In genomic region chr22:30591588-30592359, GRCh38 we compare ENCODE assay signal across 8 cellular contexts. TPM values are rescaled to one million over a fixed set of nuclear protein-coding genes. Genes with fewer than 3 reads are reported as not detected.
A peak's percentile ranks its signal among the peaks of the same experiment; 100 is the strongest.
DNase-seq lines count a peak whose midpoint lies in the region; ATAC-seq, FAIRE-seq and TF ChIP-seq lines count a peak whose summit lies in the region.

Gene PES1, minus strand, starts transcription at chr22:30591910. Its CDS starts 77 bp downstream, at chr22:30591833.

- H3K23ac ChIP-seq in trophoblast cell (ENCODE audit: low read length), result peak within 1 kb of the TSS; percentile 12

- peak within 1 kb of the TSS; percentile 70 for H4K8ac ChIP-seq in trophoblast cell (ENCODE audit: low read depth, low read length)

- DNase-seq in GM12892 (ENCODE audit: insufficient read length) (peak; percentile 92), NCI-H1436 treated with DMSO at 0.1 percent for 48 hours (lab: John Stamatoyannopoulos, UW) (peak; percentile 95), T follicular helper cell (ENCODE audit: low read depth) (peak; percentile 94), adrenal gland (peak; percentile 95 to 98 (median 97)), cardiac septum (ENCODE audit: low spot score) (peak; percentile 96), trophoblast cell (peak; percentile 99 to 100), transverse colon (peak; percentile 96)

- H4K91ac ChIP-seq in trophoblast cell (ENCODE audit: low read depth, low read length), result peak within 1 kb of the TSS; percentile 20

- H2AK5ac ChIP-seq in trophoblast cell (ENCODE audit: low read length), result peak within 1 kb of the TSS; percentile 27

- intact Hi-C loops in adrenal gland (cut with DNase I) (no loop called here), cardiac septum (cut with DNase I) (loop anchor here (10.0 kb wide), 1 partner anchor 167 kb away; the partner anchor contains the start of gene MTFP1), transverse colon (cut with DNase I; ENCODE audit: low total_unique reads) (no loop called here)

- peak; percentile 98 for ATAC-seq in HG02840 (IDR thresholded peaks at IDR 0.05; ENCODE audit: low FRiP score, unreplicated experiment)

- in situ Hi-C loops in transverse colon (cut with MboI; ENCODE audit: low pct_ligation_motif_present in 1 of 4, low pct_unique_long_range_greater_than_20kb in 1 of 4, low sequenced_read_pairs in 3 of 4), result no loop called here

- H2BK120ac ChIP-seq in trophoblast cell (ENCODE audit: insufficient read depth, low read length, poor library complexity), result no peak within 1 kb of the TSS

- H3K36me3 ChIP-seq in adrenal gland (replicated peaks in 1 of 2) (peaks cover 0 to 24% of the 10 kb centered on the region in 2 donors), trophoblast cell (ENCODE audit: control insufficient read depth in 1 of 2, insufficient read depth in 2 of 2, low read length in 2 of 2) (peaks cover 21 to 25% of the 10 kb centered on the region in 2 experiments), transverse colon (peaks cover 0 to 22% (median 11%) of the 10 kb centered on the region in 4 donors)

- peak within 1 kb of the TSS; percentile 82 for H3K4me2 ChIP-seq in trophoblast cell (ENCODE audit: low read length)

- TF ChIP-seq CTCF in adrenal gland (IDR thresholded peaks at IDR 0.05) (no peak), transverse colon (IDR thresholded peaks at IDR 0.05) (no peak)

- H3K4ac ChIP-seq in trophoblast cell (ENCODE audit: low read depth, low read length), result peak within 1 kb of the TSS; percentile 80

- H3K9me3 ChIP-seq in adrenal gland (replicated peaks in 1 of 3) (no peaks in the 10 kb centered on the region), trophoblast cell (ENCODE audit: insufficient read depth, low read depth, low read length) (no peaks in the 10 kb centered on the region), transverse colon (no peaks in the 10 kb centered on the region)

- H3K4me1 ChIP-seq in adrenal gland (replicated peaks in 1 of 2), result peaks cover 10 to 13% of the 10 kb centered on the region in 2 donors
- peaks cover 0 to 5% of the 10 kb centered on the region in 2 experiments for H3K4me1 ChIP-seq in trophoblast cell (ENCODE audit: control insufficient read depth in 1 of 2, insufficient read depth in 2 of 2, low read length in 2 of 2)
- H3K4me1 ChIP-seq in transverse colon, result peaks cover 0 to 13% (median 10%) of the 10 kb centered on the region in 4 donors

- H2AFZ ChIP-seq in trophoblast cell (ENCODE audit: insufficient read depth, low read length, poor library complexity), result no peak within 1 kb of the TSS

- H3K79me1 ChIP-seq in trophoblast cell (ENCODE audit: low read length), result no peaks in the 10 kb centered on the region

- H3K14ac ChIP-seq in trophoblast cell (ENCODE audit: low read length), result no peak within 1 kb of the TSS

- peaks cover 5% of the 10 kb centered on the region for H3K79me2 ChIP-seq in trophoblast cell (ENCODE audit: control insufficient read depth, insufficient read depth, low read length, poor library complexity)

- H3K27ac ChIP-seq in adrenal gland, result peak within 1 kb of the TSS in 4 of 5 donors; percentile 53 to 88 (median 71)
- H3K27ac ChIP-seq in trophoblast cell (ENCODE audit: low read depth, low read length), result no peak within 1 kb of the TSS
- H3K27ac ChIP-seq in transverse colon, result peak within 1 kb of the TSS; percentile 70 to 82 (median 78)

- H3K4me3 ChIP-seq in adrenal gland (peak within 1 kb of the TSS; percentile 24 to 81 (median 52)), trophoblast cell (ENCODE audit: low read depth, low read length) (peak within 1 kb of the TSS; percentile 80), transverse colon (peak within 1 kb of the TSS; percentile 61 to 95 (median 81))

- peak within 1 kb of the TSS; percentile 91 for H3K9ac ChIP-seq in trophoblast cell (ENCODE audit: low read length)

- FAIRE-seq in GM12892 (lab: Jason Lieb, UNC), result peak; percentile 99

- H3K27me3 ChIP-seq in adrenal gland (no peaks in the 10 kb centered on the region), trophoblast cell (ENCODE audit: insufficient read depth, low read length) (no peaks in the 10 kb centered on the region), transverse colon (no peaks in the 10 kb centered on the region)

- TF ChIP-seq EP300 in transverse colon (IDR thresholded peaks at IDR 0.05; ENCODE audit: low read depth), result no peak

- H2BK12ac ChIP-seq in trophoblast cell (ENCODE audit: low read length), result no peak within 1 kb of the TSS

- peak within 1 kb of the TSS; percentile 43 for H2BK5ac ChIP-seq in trophoblast cell (ENCODE audit: low read depth, low read length, poor library complexity)

- H3K18ac ChIP-seq in trophoblast cell (ENCODE audit: low read length), result peak within 1 kb of the TSS; percentile 8

- peak; percentile 77 for TF ChIP-seq POLR2A in GM12892 (IDR thresholded peaks at IDR 0.05; ENCODE audit: low read depth, low read length)
- peak in 1 of 2 donors; percentile 37 for TF ChIP-seq POLR2A in adrenal gland (IDR thresholded peaks at IDR 0.05)
- TF ChIP-seq POLR2A in transverse colon (IDR thresholded peaks at IDR 0.05), result peak; percentile 34

- H4K12ac ChIP-seq in trophoblast cell (ENCODE audit: low read depth, low read length), result peak within 1 kb of the TSS; percentile 28

- 0 to 1% (median 0%) methylated on average over 40 to 49 of the region's 49 CpGs for WGBS in adrenal gland, 4 donors
- no CpG with 5 or more reads among the region's 49 CpGs for WGBS in trophoblast cell (ENCODE audit: extremely low coverage, insufficient coverage, insufficient read length)
- 0 to 1% methylated on average over 3 to 49 of the region's 49 CpGs for WGBS in transverse colon (ENCODE audit: low coverage in 1 of 2), 2 donors

RNA-seq across cellular contexts. Expression of gene PES1, which starts in this region (rescaled TPM):
- 50.4 TPM for polyA plus RNA-seq in GM12892 (2012; ENCODE audit: missing spikeins)
- total RNA-seq in adrenal gland (100 to 1,000 TPM in 1 of 8 donors, 10 to 100 TPM in 7; 46.0 to 105 (median 58.1) TPM), cardiac septum (28.1 TPM), transverse colon (10 to 100 TPM; 13.5 to 39.5 (median 30.6) TPM)
- polyA plus RNA-seq in adrenal gland, result 100 to 1,000 TPM in 1 of 3 donors, 10 to 100 TPM in 2; 63.6 to 117 (median 68.5) TPM
- polyA plus RNA-seq in trophoblast cell (2013), result 50.6 and 53.6 TPM in 2 replicates
